ENCODE assay signal across 17 cellular contexts in genomic region chr9:70012569-70012968, GRCh38. TPM values are rescaled to one million over a fixed set of nuclear protein-coding genes. Genes with fewer than 3 reads are reported as not detected.
"Had no signal": no experiment of that assay in that cellular context is flagged by ENCODE, and none has a peak within 500 bp of the region (broad histone marks: within the 10 kb centered on the region; RNA-seq: fewer than 3 reads in every experiment).

No MANE protein-coding gene starts in this region.

- H3K27me3 Mint-ChIP-seq: activated CD4-positive, alpha-beta memory T cell treated with anti-CD3 and anti-CD28 coated beads, Interleukin-2, amount 10 ng/mL, durations not matched to agents 7 days and 5 days; activated CD4-positive, alpha-beta T cell treated with anti-CD3 and anti-CD28 coated beads for 36 hours had no signal

- DNase-seq: activated CD4-positive, alpha-beta memory T cell treated with anti-CD3 and anti-CD28 coated beads, Interleukin-2, amount 10 ng/mL, durations not matched to agents 7 days and 5 days; activated CD4-positive, alpha-beta T cell treated with anti-CD3 and anti-CD28 coated beads for 36 hours; activated naive CD4-positive, alpha-beta T cell treated with anti-CD3 and anti-CD28 coated beads, Interleukin-2, amount 50 U/mL, for 16 hours; activated T-cell treated with anti-CD3 and anti-CD28 coated beads, Interleukin-2, amount 50 U/mL, for 24 hours; heart right ventricle; mammary epithelial cell; naive thymus-derived CD4-positive, alpha-beta T cell; posterior cingulate gyrus; retina; stimulated activated CD4-positive, alpha-beta T cell treated with anti-CD3 and anti-CD28 coated beads, Interleukin-15, amount 100 ng/mL, for 24 hours; stimulated activated CD4-positive, alpha-beta T cell treated with anti-CD3 and anti-CD28 coated beads, Interleukin-4, amount 100 ng/mL, for 1 hour; stimulated activated naive B cell treated with anti-CD40 and anti-IgM and Interleukin-4, amounts not matched to agents 10 μg/mL and 1 μg/mL and 100 μg/mL, for 72 hours; tibial artery had no signal

- H3K4me3 ChIP-seq: gastroesophageal sphincter, heart right ventricle, skin epidermis, tibial artery had no signal

- H3K4me1 Mint-ChIP-seq: activated CD4-positive, alpha-beta memory T cell treated with anti-CD3 and anti-CD28 coated beads, Interleukin-2, amount 10 ng/mL, durations not matched to agents 7 days and 5 days; activated CD4-positive, alpha-beta T cell treated with anti-CD3 and anti-CD28 coated beads for 36 hours; stimulated activated naive B cell treated with anti-CD40 and anti-IgM and Interleukin-4, amounts not matched to agents 10 μg/mL and 1 μg/mL and 100 μg/mL, for 72 hours had no signal

- ATAC-seq: activated CD4-positive, alpha-beta T cell treated with anti-CD3 and anti-CD28 coated beads for 36 hours; gastroesophageal sphincter; heart right ventricle; left lobe of liver; naive thymus-derived CD4-positive, alpha-beta T cell; stimulated activated naive B cell treated with anti-CD40 and anti-IgM and Interleukin-4, amounts not matched to agents 10 μg/mL and 1 μg/mL and 100 μg/mL, for 72 hours had no signal

- H3K9me3 Mint-ChIP-seq: activated CD4-positive, alpha-beta memory T cell treated with anti-CD3 and anti-CD28 coated beads, Interleukin-2, amount 10 ng/mL, durations not matched to agents 7 days and 5 days; activated T-cell treated with anti-CD3 and anti-CD28 coated beads, Interleukin-2, amount 50 U/mL, for 24 hours; naive thymus-derived CD4-positive, alpha-beta T cell; stimulated activated naive B cell treated with anti-CD40 and anti-IgM and Interleukin-4, amounts not matched to agents 10 μg/mL and 1 μg/mL and 100 μg/mL, for 72 hours had no signal

- H3K27ac Mint-ChIP-seq: activated CD4-positive, alpha-beta memory T cell treated with anti-CD3 and anti-CD28 coated beads, Interleukin-2, amount 10 ng/mL, durations not matched to agents 7 days and 5 days; activated CD4-positive, alpha-beta T cell treated with anti-CD3 and anti-CD28 coated beads for 36 hours; activated T-cell treated with anti-CD3 and anti-CD28 coated beads, Interleukin-2, amount 50 U/mL, for 24 hours; naive thymus-derived CD4-positive, alpha-beta T cell; stimulated activated naive B cell treated with anti-CD40 and anti-IgM and Interleukin-4, amounts not matched to agents 10 μg/mL and 1 μg/mL and 100 μg/mL, for 72 hours had no signal

- H3K36me3 Mint-ChIP-seq: naive thymus-derived CD4-positive, alpha-beta T cell; stimulated activated naive B cell treated with anti-CD40 and anti-IgM and Interleukin-4, amounts not matched to agents 10 μg/mL and 1 μg/mL and 100 μg/mL, for 72 hours had no signal

- H3K4me3 Mint-ChIP-seq: activated CD4-positive, alpha-beta memory T cell treated with anti-CD3 and anti-CD28 coated beads, Interleukin-2, amount 10 ng/mL, durations not matched to agents 7 days and 5 days; activated CD4-positive, alpha-beta T cell treated with anti-CD3 and anti-CD28 coated beads for 36 hours; activated T-cell treated with anti-CD3 and anti-CD28 coated beads, Interleukin-2, amount 50 U/mL, for 24 hours; naive thymus-derived CD4-positive, alpha-beta T cell; stimulated activated naive B cell treated with anti-CD40 and anti-IgM and Interleukin-4, amounts not matched to agents 10 μg/mL and 1 μg/mL and 100 μg/mL, for 72 hours had no signal

- H3K27me3 ChIP-seq: gastroesophageal sphincter, heart right ventricle, neutrophil, tibial artery had no signal

- H3K9me3 ChIP-seq: gastroesophageal sphincter, heart right ventricle, neutrophil, tibial artery had no signal

- H3K36me3 ChIP-seq: gastroesophageal sphincter, heart right ventricle, neutrophil, tibial artery had no signal

- H3K27ac ChIP-seq: neutrophil, skin epidermis had no signal

RNA-seq across cellular contexts. Expression of gene MAMDC2, which starts 31.1 kb away (rescaled TPM):
- total RNA-seq: activated CD4-positive, alpha-beta T cell treated with anti-CD3 and anti-CD28 coated beads for 36 hours had no signal
- polyA plus RNA-seq: naive thymus-derived CD4-positive, alpha-beta T cell had no signal
